ENCODE assay signal across 19 cellular contexts in genomic region chrX:33032700-33033099, GRCh38.
"Had no signal": no experiment of that assay in that cellular context is flagged by ENCODE, and none has a peak within 500 bp of the region (broad histone marks: within the 10 kb centered on the region; RNA-seq: fewer than 3 reads in every experiment).

No MANE protein-coding gene starts in this region.

- H3K4me1 ChIP-seq: right lobe of liver, upper lobe of left lung had no signal

- H3K36me3 ChIP-seq: right lobe of liver, upper lobe of left lung had no signal

- H3K9me3 ChIP-seq: right lobe of liver, upper lobe of left lung had no signal

- DNase-seq: activated CD4-positive, CD25-positive, alpha-beta regulatory T cell treated with anti-CD3 and anti-CD28 coated beads, Interleukin-2, amount 50 U/mL, for 72 hours; activated CD8-positive, alpha-beta memory T cell treated with anti-CD3 and anti-CD28 coated beads for 24 hours; activated CD8-positive, alpha-beta memory T cell treated with anti-CD3 and anti-CD28 coated beads, Interleukin-2, amount 50 U/mL, for 48 hours; activated effector memory CD4-positive, alpha-beta T cell treated with Interleukin-2 at 50 U/mL for 16 hours; activated naive CD4-positive, alpha-beta T cell treated with anti-CD3 and anti-CD28 coated beads, Interleukin-2, amount 50 U/mL, for 16 hours; activated T-cell treated with anti-CD3 and anti-CD28 coated beads, Interleukin-2, amount 50 U/mL, for 48 hours; dermis blood vessel endothelial cell; effector memory CD4-positive, alpha-beta T cell; foreskin fibroblast; glutamatergic neuron; hippocampal formation; occipital lobe; right lobe of liver; stimulated activated naive B cell treated with anti-CD40 and anti-IgM and Interleukin-4, amounts not matched to agents 10 μg/mL and 1 μg/mL and 100 μg/mL, for 72 hours; SW 1271; T-helper 2 cell; upper lobe of left lung had no signal

- H3K4me3 ChIP-seq: lung, right lobe of liver, upper lobe of left lung had no signal

- H3K27ac ChIP-seq: right lobe of liver, upper lobe of left lung, VCaP had no signal

- H3K27me3 ChIP-seq: right lobe of liver, upper lobe of left lung had no signal

- ATAC-seq: right lobe of liver; stimulated activated naive B cell treated with anti-CD40 and anti-IgM and Interleukin-4, amounts not matched to agents 10 μg/mL and 1 μg/mL and 100 μg/mL, for 72 hours had no signal
